ENCODE assay signal across 8 cellular contexts in the genomic region with DNA sequence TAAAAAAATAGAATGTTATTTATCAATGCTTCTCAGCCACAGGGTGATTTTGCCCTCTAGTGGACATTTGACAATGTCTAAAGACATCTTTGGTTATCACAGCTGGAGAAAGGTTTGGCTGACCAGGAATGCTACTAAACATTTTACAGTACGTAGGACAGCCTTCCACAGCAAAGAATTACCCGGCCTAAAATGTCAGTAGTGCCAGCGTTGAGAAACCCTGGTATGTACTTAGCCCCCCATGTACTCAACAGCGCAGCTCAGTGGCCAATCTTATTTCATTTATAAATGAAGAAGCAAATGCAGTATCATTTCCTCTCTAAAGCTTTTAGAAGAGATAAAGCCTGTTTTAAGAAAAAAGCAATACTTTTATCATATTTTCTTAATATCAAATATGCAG. TPM values are rescaled to one million over a fixed set of nuclear protein-coding genes. Genes with fewer than 3 reads are reported as not detected.
DNase-seq lines count a peak whose midpoint lies in the region; ATAC-seq lines count a peak whose summit lies in the region.

No MANE protein-coding gene starts in this region.

- peak; percentile 41 for DNase-seq in stimulated activated CD4-positive, alpha-beta T cell treated with anti-CD3 and anti-CD28 coated beads, Interleukin-15, amount 100 ng/mL, for 24 hours
- DNase-seq in stimulated activated CD4-positive, alpha-beta T cell treated with anti-CD3 and anti-CD28 coated beads, Interleukin-12 subunit alpha, Interleukin-12 subunit beta, amount 100 ng/mL, for 4 hours, result no peak
- DNase-seq in NCI-H460 (ENCODE audit: extremely low read depth, low read depth), result peak; percentile 23
- DNase-seq in activated T-cell treated with anti-CD3 and anti-CD28 coated beads, Interleukin-2, amount 50 U/mL, for 48 hours, result peak; percentile 38 to 42
- peak; percentile 70 for DNase-seq in foreskin melanocyte
- DNase-seq in renal cortical epithelial cell (ENCODE audit: low read depth), result peak; percentile 48
- DNase-seq in mucosa of gallbladder (ENCODE audit: low spot score), result no peak

- no peak for ATAC-seq in GM18909 (IDR thresholded peaks at IDR 0.05; ENCODE audit: poor library complexity, unreplicated experiment)

RNA-seq across cellular contexts. Expression of a gene that starts 5.8 kb away (rescaled TPM):
- total RNA-seq in NCI-H460 (2014; rRNA removed; shearing (Covaris generic)), result 76.3 and 80.3 TPM in 2 replicates
- 66.7 and 67.7 TPM in 2 replicates for polyA plus RNA-seq in NCI-H460 (2014; cell fraction: nucleus; rRNA removed)
- total RNA-seq in renal cortical epithelial cell (68.8 and 100 TPM in 2 replicates), mucosa of gallbladder (72.3 TPM)

RNA-seq across cellular contexts. Expression of a gene that starts 57.0 kb away (rescaled TPM):
- total RNA-seq in NCI-H460 (2014; rRNA removed; shearing (Covaris generic)), result 157 and 204 TPM in 2 replicates
- polyA plus RNA-seq in NCI-H460 (2014; cell fraction: nucleus; rRNA removed), result 137 and 164 TPM in 2 replicates
- total RNA-seq in renal cortical epithelial cell (117 and 173 TPM in 2 replicates), mucosa of gallbladder (265 TPM)

Comparison
In these comparisons a context has a peak if more than half of its experiments do, and no peak if none do; other contexts are left out.
1. DNase-seq: peak in stimulated activated CD4-positive, alpha-beta T cell treated with anti-CD3 and anti-CD28 coated beads, Interleukin-15, amount 100 ng/mL, for 24 hours (single experiment), NCI-H460 (single experiment), activated T-cell treated with anti-CD3 and anti-CD28 coated beads, Interleukin-2, amount 50 U/mL, for 48 hours (2 of 2), foreskin melanocyte (single experiment) and renal cortical epithelial cell (single experiment); none in stimulated activated CD4-positive, alpha-beta T cell treated with anti-CD3 and anti-CD28 coated beads, Interleukin-12 subunit alpha, Interleukin-12 subunit beta, amount 100 ng/mL, for 4 hours (single experiment) and mucosa of gallbladder (single experiment).